ENCODE assay signal across 1 cellular context in genomic region chr1:35575401-35575958, GRCh38.
A peak's percentile ranks its signal among the peaks of the same experiment; 100 is the strongest.
TF ChIP-seq lines count a peak whose summit lies in the region.

No MANE protein-coding gene starts in this region.

TF ChIP-seq in HepG2, 621 proteins besides CTCF, POLR2A, EP300 and RAD21 (continued from another document):
- no peak for TF ChIP-seq SATB2 (CRISPR knock-in tag; IDR thresholded peaks at IDR 0.05)
- no peak for TF ChIP-seq SP1 (IDR thresholded peaks at IDR 0.05)
- peak; percentile 16; the same call in 1 of the 2 replicates for TF ChIP-seq SP1 (CRISPR knock-in tag; IDR thresholded peaks at IDR 0.05)
- peak; percentile 60; the same call in 1 of the 2 replicates for TF ChIP-seq LCORL (IDR thresholded peaks at IDR 0.05)
- peak; percentile 69; the same call in 1 of the 2 replicates for TF ChIP-seq LCORL (CRISPR knock-in tag; IDR thresholded peaks at IDR 0.05)
- peak; percentile 24 for TF ChIP-seq ASH2L (IDR thresholded peaks at IDR 0.05; ENCODE audit: insufficient read length, low read depth, low read length)
- TF ChIP-seq CSRNP2 (CRISPR knock-in tag; conservative IDR thresholded peaks at IDR 0.05; ENCODE audit: low read depth): no peak
